In genomic region chr5:158074992-158075769, GRCh38 we compare ENCODE assay signal across 8 cellular contexts.
A peak's percentile ranks its signal among the peaks of the same experiment; 100 is the strongest.
DNase-seq lines count a peak whose midpoint lies in the region; ATAC-seq and TF ChIP-seq lines count a peak whose summit lies in the region.

No MANE protein-coding gene starts in this region.

- POLR2A ChIA-PET in WTC11 (lab: Charles Lee), result no interaction called here

- H3K27ac Mint-ChIP-seq in WTC11, result no peak overlapping the region

- H3K9ac ChIP-seq in colonic mucosa (ENCODE audit: low read depth in 2 of 2, low read length in 2 of 2), result no peak overlapping the region

- DNase-seq in EH (ENCODE audit: low read depth) (peak; percentile 62), HFF-Myc (ENCODE audit: extremely low read depth, low read depth) (peak; percentile 40), NCI-H2081 (lab: John Stamatoyannopoulos, UW) (peak; percentile 82 to 83), WTC11 (ENCODE audit: low spot score) (peak; percentile 66), colonic mucosa (peak; percentile 51), left lobe of liver (ENCODE audit: low spot score) (peak; percentile 57)
- DNase-seq in stimulated activated CD4-positive, alpha-beta T cell treated with anti-CD3 and anti-CD28 coated beads, Interleukin-4, amount 100 ng/mL, for 24 hours, result peak; percentile 42

- H3K4me1 ChIP-seq in colonic mucosa, result no peaks in the 10 kb centered on the region

- CTCF ChIA-PET in WTC11 (lab: Charles Lee), result interaction anchor here (0.6 to 2.2 kb wide), 62 partner anchors 9 to 1072 kb away, joined by 3 to 40 read pairs (median 4); no protein-coding TSS in a partner anchor

- no peaks in the 10 kb centered on the region for H3K36me3 ChIP-seq in colonic mucosa

- TF ChIP-seq CTCF in HFF-Myc (IDR thresholded peaks at IDR 0.05; ENCODE audit: low read depth, low read length, missing control alignments), result peak; percentile 85
- peak; percentile 66 for TF ChIP-seq CTCF in WTC11 (IDR thresholded peaks at IDR 0.05)
- peak; percentile 72 for TF ChIP-seq CTCF in colonic mucosa (IDR thresholded peaks at IDR 0.05)

- no peaks in the 10 kb centered on the region for H3K9me3 Mint-ChIP-seq in WTC11

- no peaks in the 10 kb centered on the region for H3K36me3 Mint-ChIP-seq in WTC11

- ATAC-seq in WTC11 (peak; percentile 87), left lobe of liver (peak; percentile 99), GM19324 (IDR thresholded peaks at IDR 0.05; ENCODE audit: low FRiP score, unreplicated experiment) (no peak)

- H3K9me3 ChIP-seq in colonic mucosa, result no peaks in the 10 kb centered on the region

- intact Hi-C loops in colonic mucosa (cut with DNase I), result loop anchor here (5.0 kb wide), 1 partner anchor 1027 kb away; no protein-coding TSS in a partner anchor

- peaks cover 3% of the 10 kb centered on the region for H3K27me3 Mint-ChIP-seq in WTC11 (ENCODE audit: low read depth)

- H3K27ac ChIP-seq in colonic mucosa, result no peak overlapping the region

- H3K4me3 Mint-ChIP-seq in WTC11, result 0 out of 2 replicates have a peak overlapping the region, but pooled peaks have one; percentile 15

- H3K27me3 ChIP-seq in colonic mucosa, result no peaks in the 10 kb centered on the region

- H3K4me1 Mint-ChIP-seq in WTC11, result peaks cover 14% of the 10 kb centered on the region

- no peak overlapping the region for H3K4me3 ChIP-seq in HFF-Myc (replicated peaks; ENCODE audit: low read depth, low read length)
- H3K4me3 ChIP-seq in colonic mucosa, result no peak overlapping the region

TF ChIP-seq in WTC11, 78 proteins besides CTCF, POLR2A, EP300 and RAD21:
- TF ChIP-seq SMAD4 (CRISPR knock-in tag; IDR thresholded peaks at IDR 0.05), result no peak
- no peak for TF ChIP-seq ELF4 (CRISPR knock-in tag; IDR thresholded peaks at IDR 0.05; ENCODE audit: low read depth)
- TF ChIP-seq E2F4 (CRISPR knock-in tag; IDR thresholded peaks at IDR 0.05; ENCODE audit: borderline replicate concordance, low read depth), result no peak
- TF ChIP-seq AR (CRISPR knock-in tag; IDR thresholded peaks at IDR 0.05), result no peak
- no peak for TF ChIP-seq FOXP1 (CRISPR knock-in tag; IDR thresholded peaks at IDR 0.05; ENCODE audit: borderline replicate concordance)
- TF ChIP-seq ZSCAN18 (CRISPR knock-in tag; IDR thresholded peaks at IDR 0.05), result no peak
- TF ChIP-seq ZNF423 (CRISPR knock-in tag; IDR thresholded peaks at IDR 0.05), result no peak
- no peak for TF ChIP-seq SOX15 (CRISPR knock-in tag; IDR thresholded peaks at IDR 0.05)
